10 cellular contexts compared by ENCODE assay signal in genomic region chr17:77315551-77316190, GRCh38.
A peak's percentile ranks its signal among the peaks of the same experiment; 100 is the strongest.
DNase-seq lines count a peak whose midpoint lies in the region; ATAC-seq and TF ChIP-seq lines count a peak whose summit lies in the region.
"Had no signal": no experiment of that assay in that cellular context is flagged by ENCODE, and none has a peak within 500 bp of the region (broad histone marks: within the 10 kb centered on the region; RNA-seq: fewer than 3 reads in every experiment).

No MANE protein-coding gene starts in this region.

- CTCF ChIA-PET in activated naive CD4-positive, alpha-beta T cell treated with anti-CD3 and anti-CD28 coated beads, Interleukin-2, amount 10 ng/mL, durations not matched to agents 7 days and 5 days (lab: Charles Lee) = no interaction called here
- CTCF ChIA-PET in mammary epithelial cell (lab: Charles Lee; ENCODE audit: low non-redundant PET) = no interaction called here
- CTCF ChIA-PET in CD4-positive, alpha-beta memory T cell (lab: Charles Lee; ENCODE audit: partially characterized antibody) = no interaction called here
- CTCF ChIA-PET in activated CD4-positive, alpha-beta T cell treated with anti-CD3 and anti-CD28 coated beads for 36 hours (lab: Charles Lee) = no interaction called here

- no peak overlapping the region for H4K5ac ChIP-seq in mesendoderm (ENCODE audit: low read length)

- dilution Hi-C loops in mammary epithelial cell (cut with HindIII; ENCODE audit: low sequenced_read_pairs) = no loop called here

- ATAC-seq in HG02973 (IDR thresholded peaks at IDR 0.05; ENCODE audit: unreplicated experiment) = no peak
- no peak for ATAC-seq in activated CD4-positive, alpha-beta T cell treated with anti-CD3 and anti-CD28 coated beads for 36 hours

- no peak overlapping the region for H4K8ac ChIP-seq in mesendoderm (ENCODE audit: low read depth, low read length)

- in situ Hi-C loops in mammary epithelial cell (cut with MboI; ENCODE audit: low sequenced_read_pairs in 2 of 2) = no loop called here

- intact Hi-C loops in mammary epithelial cell (cut with micrococcal nuclease) = no loop called here
- intact Hi-C loops in vagina (cut with DNase I) = no loop called here
- intact Hi-C loops in CD4-positive, alpha-beta memory T cell (cut with micrococcal nuclease) = no loop called here
- intact Hi-C loops in activated CD4-positive, alpha-beta T cell treated with anti-CD3 and anti-CD28 coated beads for 36 hours (cut with DNase I, micrococcal nuclease) = no loop called here

- peak; percentile 2 for DNase-seq in activated naive CD4-positive, alpha-beta T cell treated with anti-CD3 and anti-CD28 coated beads, Interleukin-2, amount 10 ng/mL, durations not matched to agents 7 days and 5 days
- DNase-seq in activated naive CD4-positive, alpha-beta T cell treated with anti-CD3 and anti-CD28 coated beads, Interleukin-2, amount 50 U/mL, for 16 hours = no peak
- DNase-seq in mammary epithelial cell (no peak), mesendoderm (peak; percentile 47), vagina (ENCODE audit: extremely low spot score in 2 of 2) (no peak)
- no peak for DNase-seq in CD4-positive, alpha-beta memory T cell
- no peak for DNase-seq in activated CD4-positive, alpha-beta T cell treated with anti-CD3 and anti-CD28 coated beads for 36 hours
- DNase-seq: foreskin melanocyte had no signal

- no TSS peak for BruUV-seq in mammary epithelial cell (replicated peaks; lab: Mats Ljungman, UMichigan)

- no peak overlapping the region for H3K23ac ChIP-seq in mesendoderm (ENCODE audit: low read length)

- H3K79me2 ChIP-seq in mammary epithelial cell (ENCODE audit: insufficient read depth, low read length) (peaks cover 93% of the 10 kb centered on the region), mesendoderm (ENCODE audit: control insufficient read depth, insufficient read depth, low read length) (no peaks in the 10 kb centered on the region)

- H3K27me3 ChIP-seq in mammary epithelial cell (ENCODE audit: insufficient read depth, low read length) = no peaks in the 10 kb centered on the region
- no peaks in the 10 kb centered on the region for H3K27me3 ChIP-seq in mesendoderm (ENCODE audit: insufficient read depth, low read length, poor library complexity)
- H3K27me3 ChIP-seq in vagina = no peaks in the 10 kb centered on the region
- no peaks in the 10 kb centered on the region for H3K27me3 ChIP-seq in CD4-positive, alpha-beta memory T cell (ENCODE audit: insufficient read depth, low read length)

- peaks cover 6% of the 10 kb centered on the region for H4K20me1 ChIP-seq in mammary epithelial cell (ENCODE audit: insufficient read depth, low read length)

- H3K27me3 Mint-ChIP-seq in activated naive CD4-positive, alpha-beta T cell treated with anti-CD3 and anti-CD28 coated beads, Interleukin-2, amount 10 ng/mL, durations not matched to agents 7 days and 5 days = peaks cover 67% of the 10 kb centered on the region
- H3K27me3 Mint-ChIP-seq in CD4-positive, alpha-beta memory T cell = no peaks in the 10 kb centered on the region
- H3K27me3 Mint-ChIP-seq in activated CD4-positive, alpha-beta T cell treated with anti-CD3 and anti-CD28 coated beads for 36 hours = no peaks in the 10 kb centered on the region

- H3K4me1 Mint-ChIP-seq in activated naive CD4-positive, alpha-beta T cell treated with anti-CD3 and anti-CD28 coated beads, Interleukin-2, amount 10 ng/mL, durations not matched to agents 7 days and 5 days = peaks cover 23% of the 10 kb centered on the region
- peaks cover 9 to 26% (median 15%) of the 10 kb centered on the region in 4 donors for H3K4me1 Mint-ChIP-seq in CD4-positive, alpha-beta memory T cell
- H3K4me1 Mint-ChIP-seq in activated CD4-positive, alpha-beta T cell treated with anti-CD3 and anti-CD28 coated beads for 36 hours = peaks cover 19% of the 10 kb centered on the region

- H3K9me3 Mint-ChIP-seq in activated naive CD4-positive, alpha-beta T cell treated with anti-CD3 and anti-CD28 coated beads, Interleukin-2, amount 10 ng/mL, durations not matched to agents 7 days and 5 days = no peaks in the 10 kb centered on the region
- no peaks in the 10 kb centered on the region for H3K9me3 Mint-ChIP-seq in CD4-positive, alpha-beta memory T cell
- no peaks in the 10 kb centered on the region for H3K9me3 Mint-ChIP-seq in activated CD4-positive, alpha-beta T cell treated with anti-CD3 and anti-CD28 coated beads for 36 hours (ENCODE audit: low read depth)

- H3K27ac ChIP-seq in mammary epithelial cell (ENCODE audit: insufficient read depth, low read depth, low read length) (no peak overlapping the region), mesendoderm (ENCODE audit: low read depth, low read length) (peak overlapping the region; percentile 71), vagina (peak overlapping the region; percentile 79)
- no peak overlapping the region for H3K27ac ChIP-seq in CD4-positive, alpha-beta memory T cell (ENCODE audit: low read depth, low read length)
- H3K27ac ChIP-seq: SK-N-MC had no signal

- H3K9me3 ChIP-seq in mammary epithelial cell (replicated peaks; ENCODE audit: insufficient read depth, low read length) (no peaks in the 10 kb centered on the region), vagina (no peaks in the 10 kb centered on the region)
- H3K9me3 ChIP-seq in CD4-positive, alpha-beta memory T cell (ENCODE audit: control insufficient read depth in 1 of 2, low read length in 2 of 2) = no peaks in the 10 kb centered on the region

- no peak overlapping the region for H2BK120ac ChIP-seq in mesendoderm (ENCODE audit: low read depth, low read length)

- H3K18ac ChIP-seq in mesendoderm (ENCODE audit: low read length) = peak overlapping the region; percentile 6

- peaks cover 2% of the 10 kb centered on the region for H3K79me1 ChIP-seq in mesendoderm (ENCODE audit: low read length)

- TF ChIP-seq POLR2A in vagina (IDR thresholded peaks at IDR 0.05) = no peak

- no peak overlapping the region for H2AFZ ChIP-seq in mammary epithelial cell (ENCODE audit: low read depth, low read length)

- no peak overlapping the region for H3K4me3 Mint-ChIP-seq in activated naive CD4-positive, alpha-beta T cell treated with anti-CD3 and anti-CD28 coated beads, Interleukin-2, amount 10 ng/mL, durations not matched to agents 7 days and 5 days
- no peak overlapping the region for H3K4me3 Mint-ChIP-seq in CD4-positive, alpha-beta memory T cell
- H3K4me3 Mint-ChIP-seq in activated CD4-positive, alpha-beta T cell treated with anti-CD3 and anti-CD28 coated beads for 36 hours = no peak overlapping the region

- H3K4me1 ChIP-seq in mammary epithelial cell (ENCODE audit: insufficient read depth, low read length) (peaks cover 53% of the 10 kb centered on the region), mesendoderm (ENCODE audit: control insufficient read depth, low read depth, low read length) (peaks cover 2% of the 10 kb centered on the region), vagina (peaks cover 64% of the 10 kb centered on the region)
- peaks cover 20% of the 10 kb centered on the region for H3K4me1 ChIP-seq in CD4-positive, alpha-beta memory T cell (ENCODE audit: insufficient read depth, low read length)

- no peak overlapping the region for H3K4ac ChIP-seq in mesendoderm (ENCODE audit: low read depth, low read length)

- H3K4me3 ChIP-seq in mammary epithelial cell (replicated peaks in 1 of 3; ENCODE audit: insufficient read depth in 1 of 3, low read depth in 2 of 3, low read length in 3 of 3) (no peak overlapping the region), mesendoderm (ENCODE audit: low read length) (no peak overlapping the region), vagina (no peak overlapping the region)
- H3K4me3 ChIP-seq in CD4-positive, alpha-beta memory T cell (ENCODE audit: low read length in 2 of 2) = no peak overlapping the region
- H3K4me3 ChIP-seq: SK-N-MC had no signal

- H3K9ac ChIP-seq in mammary epithelial cell (ENCODE audit: insufficient read depth, low read length) (no peak overlapping the region), mesendoderm (ENCODE audit: low read length) (no peak overlapping the region)

- POLR2A ChIA-PET in CD4-positive, alpha-beta memory T cell (lab: Charles Lee; ENCODE audit: partially characterized antibody) = no interaction called here
- POLR2A ChIA-PET in activated CD4-positive, alpha-beta T cell treated with anti-CD3 and anti-CD28 coated beads for 36 hours (lab: Charles Lee) = no interaction called here

- H3K27ac Mint-ChIP-seq in activated naive CD4-positive, alpha-beta T cell treated with anti-CD3 and anti-CD28 coated beads, Interleukin-2, amount 10 ng/mL, durations not matched to agents 7 days and 5 days = no peak overlapping the region
- H3K27ac Mint-ChIP-seq in CD4-positive, alpha-beta memory T cell = peak overlapping the region in 2 of 7 donors; percentile 53 to 65
- no peak overlapping the region for H3K27ac Mint-ChIP-seq in activated CD4-positive, alpha-beta T cell treated with anti-CD3 and anti-CD28 coated beads for 36 hours

- no peak overlapping the region for H2AK5ac ChIP-seq in mesendoderm (ENCODE audit: low read length)

- H3K4me2 ChIP-seq in mammary epithelial cell (ENCODE audit: insufficient read depth, low read depth, low read length) = peak overlapping the region; percentile 8
- H3K4me2 ChIP-seq in mesendoderm (ENCODE audit: low read length) = no peak overlapping the region

- no peak for TF ChIP-seq CTCF in mammary epithelial cell (conservative IDR thresholded peaks at IDR 0.05 in 1 of 2, IDR thresholded peaks at IDR 0.05 in 1 of 2; ENCODE audit: extremely low read depth in 1 of 2, insufficient read depth in 1 of 2, low read depth in 1 of 2, low read length in 2 of 2)
- TF ChIP-seq CTCF in vagina (IDR thresholded peaks at IDR 0.05) = no peak

- no peak overlapping the region for H2BK15ac ChIP-seq in mesendoderm (replicated peaks; ENCODE audit: low read depth)

- H2BK5ac ChIP-seq in mesendoderm (ENCODE audit: low read length) = no peak overlapping the region

- peak overlapping the region; percentile 54 for H3K56ac ChIP-seq in mesendoderm (ENCODE audit: low read length)

- H3K36me3 ChIP-seq in mammary epithelial cell (ENCODE audit: insufficient read depth, low read length) = peaks cover 17% of the 10 kb centered on the region
- H3K36me3 ChIP-seq in mesendoderm (ENCODE audit: control insufficient read depth, insufficient read depth, low read length) = no peaks in the 10 kb centered on the region
- no peaks in the 10 kb centered on the region for H3K36me3 ChIP-seq in vagina
- H3K36me3 ChIP-seq in CD4-positive, alpha-beta memory T cell (ENCODE audit: insufficient read depth, low read length) = no peaks in the 10 kb centered on the region

- WGBS in mammary epithelial cell (ENCODE audit: low coverage, missing lambda C conversion rate) = 69% methylated on average over 15 of the region's 16 CpGs
- WGBS in mesendoderm (ENCODE audit: extremely low coverage, insufficient coverage, low lambda C conversion rate) = no CpG with 5 or more reads among the region's 16 CpGs

- H3K36me3 Mint-ChIP-seq in activated naive CD4-positive, alpha-beta T cell treated with anti-CD3 and anti-CD28 coated beads, Interleukin-2, amount 10 ng/mL, durations not matched to agents 7 days and 5 days = no peaks in the 10 kb centered on the region
- no peaks in the 10 kb centered on the region for H3K36me3 Mint-ChIP-seq in CD4-positive, alpha-beta memory T cell
- H3K36me3 Mint-ChIP-seq in activated CD4-positive, alpha-beta T cell treated with anti-CD3 and anti-CD28 coated beads for 36 hours (ENCODE audit: low read depth) = no peaks in the 10 kb centered on the region

Comparison
In these comparisons a context has a peak if more than half of its experiments do, and no peak if none do; other contexts are left out.
1. DNase-seq: peak in activated naive CD4-positive, alpha-beta T cell treated with anti-CD3 and anti-CD28 coated beads, Interleukin-2, amount 10 ng/mL, durations not matched to agents 7 days and 5 days (single experiment) and mesendoderm (single experiment); none in activated naive CD4-positive, alpha-beta T cell treated with anti-CD3 and anti-CD28 coated beads, Interleukin-2, amount 50 U/mL, for 16 hours (single experiment), mammary epithelial cell (single experiment), vagina (0 of 2), CD4-positive, alpha-beta memory T cell (0 of 5) and activated CD4-positive, alpha-beta T cell treated with anti-CD3 and anti-CD28 coated beads for 36 hours (single experiment).
2. H3K27ac ChIP-seq: peak in mesendoderm (single experiment) and vagina (single experiment); none in mammary epithelial cell (single experiment) and CD4-positive, alpha-beta memory T cell (single experiment).